Comparison of ENCODE assay signal across 19 cellular contexts in the genomic region with DNA sequence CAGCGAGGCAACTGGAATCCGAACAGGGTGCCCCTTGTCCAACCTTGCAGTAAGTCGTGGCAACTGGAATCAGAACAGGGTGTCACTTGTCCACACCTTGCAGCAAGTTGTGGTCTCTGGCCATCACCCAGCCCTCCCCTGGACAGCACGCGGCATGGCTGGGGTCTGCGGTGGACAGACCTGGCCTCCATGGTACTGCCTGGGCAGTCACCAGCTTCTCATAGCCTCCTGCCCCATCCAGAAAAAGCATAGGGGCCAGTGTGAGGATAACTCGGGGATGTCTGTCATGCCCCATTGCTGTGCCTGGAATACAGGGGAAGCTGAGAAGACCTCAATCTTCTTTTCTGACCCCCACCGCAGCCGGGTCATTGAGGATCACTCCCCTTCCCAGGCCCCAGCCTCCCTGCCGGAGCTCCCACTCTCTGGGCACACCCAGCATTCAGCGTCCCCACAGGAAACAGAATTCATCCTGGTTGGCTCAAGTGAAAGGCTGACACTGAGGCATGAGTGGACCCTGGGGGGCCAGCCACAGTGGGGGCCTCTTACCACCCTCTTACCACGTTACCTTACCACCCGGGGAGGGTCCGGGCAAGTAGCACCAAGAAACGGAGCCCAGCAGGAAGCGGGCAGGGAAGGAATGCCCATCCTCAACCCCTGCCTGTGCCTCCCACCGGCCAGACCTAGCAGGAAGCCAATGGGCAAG.
DNase-seq lines count a peak whose midpoint lies in the region; FAIRE-seq and TF ChIP-seq lines count a peak whose summit lies in the region.
"Had no signal": no experiment of that assay in that cellular context is flagged by ENCODE, and none has a peak within 500 bp of the region (broad histone marks: within the 10 kb centered on the region; RNA-seq: fewer than 3 reads in every experiment).

No MANE protein-coding gene starts in this region.

- intact Hi-C loops in posterior vena cava (cut with DNase I), result loop anchor here in 1 of 2 donors (10.0 kb wide), 1 partner anchor 367 kb away; no protein-coding TSS in a partner anchor

- H3K9me3 ChIP-seq in HEK293 (ENCODE audit: control insufficient read depth, insufficient read depth, low read depth, low read length), result no peaks in the 10 kb centered on the region
- H3K9me3 ChIP-seq: A549, BE2C had no signal

- FAIRE-seq in H54 (lab: Jason Lieb, UNC), result no peak
- FAIRE-seq: A549, D721Med, G401.6, GM12891 had no signal

- TF ChIP-seq CTCF in HEK293 (tag by site-specific recombination; IDR thresholded peaks at IDR 0.05), result no peak

- H3K4me1 ChIP-seq in HEK293 (ENCODE audit: control insufficient read depth, insufficient read depth, low read length), result no peaks in the 10 kb centered on the region
- H3K4me1 ChIP-seq: A549, BE2C had no signal

- H3K36me3 ChIP-seq in H7 (replicated peaks; ENCODE audit: control insufficient read depth, insufficient read depth, low read length) (no peaks in the 10 kb centered on the region), HEK293 (ENCODE audit: control insufficient read depth in 2 of 2, insufficient read depth in 1 of 2, low read length in 2 of 2) (no peaks in the 10 kb centered on the region)
- H3K36me3 ChIP-seq: BE2C had no signal

- POLR2A ChIA-PET in HEK293 (lab: Yijun Ruan, JAX), result no interaction called here

- no peak for TF ChIP-seq POLR2A in H54 (IDR thresholded peaks at IDR 0.05; ENCODE audit: low read depth, low read length)

- CTCF ChIA-PET in HEK293 (lab: Yijun Ruan, JAX), result no interaction called here

- peak; percentile 24 for DNase-seq in H7
- peak; percentile 33 for DNase-seq in ecto neural progenitor cell (ENCODE audit: low spot score)
- DNase-seq in posterior vena cava (ENCODE audit: low spot score), result peak; percentile 76
- no peak for DNase-seq in dermis blood vessel endothelial cell
- no peak for DNase-seq in mesenteric fat pad (ENCODE audit: low spot score)
- DNase-seq in H54 (ENCODE audit: insufficient read length, low spot score), result no peak
- DNase-seq: BE2C, COR-L47, DMS153, DMS79 treated with DMSO at 0.1 percent for 48 hours, EL, HCEC 1CT had no signal

- H3K27me3 ChIP-seq in H7 (ENCODE audit: control insufficient read depth, insufficient read depth, low read length), result no peaks in the 10 kb centered on the region
- H3K27me3 ChIP-seq: BE2C had no signal

- H3K4me3 ChIP-seq in H7 (ENCODE audit: insufficient read depth, low read depth, low read length), result no peak overlapping the region
- H3K4me3 ChIP-seq in HEK293 (ENCODE audit: low read depth, low read length), result no peak overlapping the region
- H3K4me3 ChIP-seq: A549, GM23338 had no signal

- no peak overlapping the region for H3K27ac ChIP-seq in HEK293 (ENCODE audit: extremely low read depth, low read depth, low read length)
- H3K27ac ChIP-seq: A549, HL-60 had no signal

TF ChIP-seq in HEK293, 187 proteins besides CTCF, POLR2A, EP300 and RAD21:
- no peak for TF ChIP-seq ZNF555 (tag by site-specific recombination; conservative IDR thresholded peaks at IDR 0.05)
- TF ChIP-seq ZNF530 (tag by site-specific recombination; IDR thresholded peaks at IDR 0.05; ENCODE audit: low read depth), result no peak
- peak; percentile 54 for TF ChIP-seq ZIC2 (tag by site-specific recombination; IDR thresholded peaks at IDR 0.05)
- TF ChIP-seq ZNF280D (tag by site-specific recombination; IDR thresholded peaks at IDR 0.05), result no peak
- TF ChIP-seq HOXC10 (CRISPR knock-in tag; IDR thresholded peaks at IDR 0.05), result no peak

Comparison
In these comparisons a context has a peak if more than half of its experiments do, and no peak if none do; other contexts are left out.
1. DNase-seq: peak in H7 (single experiment), ecto neural progenitor cell (single experiment) and posterior vena cava (single experiment); none in dermis blood vessel endothelial cell (single experiment), mesenteric fat pad (single experiment) and H54 (single experiment).